12 cellular contexts compared by ENCODE assay signal in genomic region chr11:83174008-83174407, GRCh38. TPM values are rescaled to one million over a fixed set of nuclear protein-coding genes. Genes with fewer than 3 reads are reported as not detected.
DNase-seq lines count a peak whose midpoint lies in the region; ATAC-seq, FAIRE-seq and TF ChIP-seq lines count a peak whose summit lies in the region.
"Had no signal": no experiment of that assay in that cellular context is flagged by ENCODE, and none has a peak within 500 bp of the region (broad histone marks: within the 10 kb centered on the region; RNA-seq: fewer than 3 reads in every experiment).

No MANE protein-coding gene starts in this region.

- H3K27ac Mint-ChIP-seq in CD8-positive, alpha-beta T cell = peak overlapping the region; percentile 67
- no peak overlapping the region for H3K27ac Mint-ChIP-seq in memory B cell
- H3K27ac Mint-ChIP-seq: neural progenitor cell had no signal

- H3K9me2 ChIP-seq in Loucy (replicated peaks; ENCODE audit: low read depth, low read length) = no peaks in the 10 kb centered on the region

- no peak for ATAC-seq in CD8-positive, alpha-beta T cell
- ATAC-seq in GM19395 (IDR thresholded peaks at IDR 0.05; ENCODE audit: unreplicated experiment) (peak; percentile 62), memory B cell (ENCODE audit: low read depth) (peak; percentile 78)

- no peak overlapping the region for H3K9ac ChIP-seq in Loucy (ENCODE audit: low read depth, low read length, poor library complexity, severe bottlenecking)
- H3K9ac ChIP-seq: neural progenitor cell had no signal

- peaks cover 83% of the 10 kb centered on the region for H4K20me1 ChIP-seq in Loucy (ENCODE audit: insufficient read depth, low read length, poor library complexity, severe bottlenecking)

- H3K4me2 ChIP-seq in Loucy (ENCODE audit: low read depth, low read length, poor library complexity, severe bottlenecking) = peak overlapping the region; percentile 47
- H3K4me2 ChIP-seq: neural progenitor cell had no signal

- no peak overlapping the region for H3K4me3 ChIP-seq in CD8-positive, alpha-beta T cell (ENCODE audit: low read depth, low read length)
- no peak overlapping the region for H3K4me3 ChIP-seq in Loucy (ENCODE audit: low read length, poor library complexity, severe bottlenecking)
- H3K4me3 ChIP-seq: cardiac muscle cell, esophagus squamous epithelium, neural progenitor cell had no signal

- intact Hi-C loops in CD8-positive, alpha-beta T cell (cut with DNase I, micrococcal nuclease) = no loop called here

- CTCF ChIA-PET in CD8-positive, alpha-beta T cell (lab: Charles Lee) = interaction anchor here (0.7 to 1.0 kb wide), 2 partner anchors 9 to 20 kb away, joined by 3 read pairs; no protein-coding TSS in a partner anchor

- no peaks in the 10 kb centered on the region for H3K27me3 Mint-ChIP-seq in CD8-positive, alpha-beta T cell (ENCODE audit: low read depth)
- no peaks in the 10 kb centered on the region for H3K27me3 Mint-ChIP-seq in memory B cell

- POLR2A ChIA-PET in CD8-positive, alpha-beta T cell (lab: Charles Lee) = interaction anchor here (0.6 to 0.9 kb wide), 3 partner anchors 24 to 102 kb away, joined by 3 read pairs; no protein-coding TSS in a partner anchor

- no peaks in the 10 kb centered on the region for H3K9me3 ChIP-seq in CD8-positive, alpha-beta T cell (ENCODE audit: low read length)
- H3K9me3 ChIP-seq in Loucy (ENCODE audit: insufficient read depth, low read depth, low read length) = no peaks in the 10 kb centered on the region
- H3K9me3 ChIP-seq: esophagus squamous epithelium had no signal

- FAIRE-seq in HTR-8/SVneo (lab: Jason Lieb, UNC) = no peak

- H3K36me3 Mint-ChIP-seq in CD8-positive, alpha-beta T cell = peaks cover 76% of the 10 kb centered on the region
- H3K36me3 Mint-ChIP-seq in memory B cell = peaks cover 29% of the 10 kb centered on the region

- no peak overlapping the region for H3K27ac ChIP-seq in CD8-positive, alpha-beta T cell (ENCODE audit: low read depth, low read length)
- H3K27ac ChIP-seq: cardiac muscle cell, esophagus squamous epithelium, neural progenitor cell had no signal

- peak overlapping the region; percentile 32 for H3K4me3 Mint-ChIP-seq in CD8-positive, alpha-beta T cell
- peak overlapping the region; percentile 55 for H3K4me3 Mint-ChIP-seq in memory B cell
- H3K4me3 Mint-ChIP-seq: neural progenitor cell had no signal

- no peak for DNase-seq in CD8-positive, alpha-beta T cell
- DNase-seq in memory B cell (ENCODE audit: low spot score in 2 of 2) (no peak), superior temporal gyrus (ENCODE audit: extremely low spot score) (no peak), HTR-8/SVneo (ENCODE audit: insufficient read length, low spot score) (no peak), Ammon's horn (ENCODE audit: low spot score) (no peak)
- DNase-seq: activated CD8-positive, alpha-beta memory T cell treated with anti-CD3 and anti-CD28 coated beads, Interleukin-2, amount 50 U/mL, for 4 hours; esophagus squamous epithelium; NCI-H774 had no signal

- peaks cover 77% of the 10 kb centered on the region for H3K4me1 Mint-ChIP-seq in CD8-positive, alpha-beta T cell (ENCODE audit: low read depth)
- peaks cover 45% of the 10 kb centered on the region for H3K4me1 Mint-ChIP-seq in memory B cell

- no peak overlapping the region for H2AFZ ChIP-seq in Loucy (ENCODE audit: low read length)
- H2AFZ ChIP-seq: neural progenitor cell had no signal

- no peaks in the 10 kb centered on the region for H3K9me3 Mint-ChIP-seq in CD8-positive, alpha-beta T cell
- H3K9me3 Mint-ChIP-seq in memory B cell = no peaks in the 10 kb centered on the region
- H3K9me3 Mint-ChIP-seq: neural progenitor cell had no signal

- peaks cover 69% of the 10 kb centered on the region for H3K4me1 ChIP-seq in CD8-positive, alpha-beta T cell (ENCODE audit: insufficient read depth, low read length)
- H3K4me1 ChIP-seq in Loucy (ENCODE audit: insufficient read depth, low read length, poor library complexity, severe bottlenecking) = peaks cover 30% of the 10 kb centered on the region

- no peak for TF ChIP-seq CTCF in CD8-positive, alpha-beta T cell (IDR thresholded peaks at IDR 0.05)
- TF ChIP-seq CTCF in Loucy (conservative IDR thresholded peaks at IDR 0.05; ENCODE audit: low read length) = no peak

- H3K36me3 ChIP-seq in CD8-positive, alpha-beta T cell (ENCODE audit: insufficient read depth, low read length) = peaks cover 30% of the 10 kb centered on the region
- H3K36me3 ChIP-seq in Loucy (ENCODE audit: insufficient read depth, low read length) = peaks cover 70% of the 10 kb centered on the region

- no peaks in the 10 kb centered on the region for H3K27me3 ChIP-seq in CD8-positive, alpha-beta T cell (ENCODE audit: insufficient read depth, low read length)
- H3K27me3 ChIP-seq in Loucy (ENCODE audit: insufficient read depth, low read length, poor library complexity, severe bottlenecking) = no peaks in the 10 kb centered on the region
- H3K27me3 ChIP-seq: cardiac muscle cell, esophagus squamous epithelium, neural progenitor cell had no signal

- no peaks in the 10 kb centered on the region for H3F3A ChIP-seq in Loucy (ENCODE audit: low read depth)

- H3K79me2 ChIP-seq in Loucy (ENCODE audit: insufficient read depth, low read length) = peaks cover 89% of the 10 kb centered on the region

RNA-seq across cellular contexts. Expression of gene PCF11, which starts 17.1 kb away (rescaled TPM):
- total RNA-seq in CD8-positive, alpha-beta T cell = 10 to 100 TPM; 95.5 to 97.4 TPM

RNA-seq across cellular contexts. Expression of gene ANKRD42, which starts 19.5 kb away (rescaled TPM):
- total RNA-seq in CD8-positive, alpha-beta T cell = 10 to 100 TPM; 11.4 to 12.7 TPM
